1 cellular context compared by ENCODE assay signal in the genomic region with DNA sequence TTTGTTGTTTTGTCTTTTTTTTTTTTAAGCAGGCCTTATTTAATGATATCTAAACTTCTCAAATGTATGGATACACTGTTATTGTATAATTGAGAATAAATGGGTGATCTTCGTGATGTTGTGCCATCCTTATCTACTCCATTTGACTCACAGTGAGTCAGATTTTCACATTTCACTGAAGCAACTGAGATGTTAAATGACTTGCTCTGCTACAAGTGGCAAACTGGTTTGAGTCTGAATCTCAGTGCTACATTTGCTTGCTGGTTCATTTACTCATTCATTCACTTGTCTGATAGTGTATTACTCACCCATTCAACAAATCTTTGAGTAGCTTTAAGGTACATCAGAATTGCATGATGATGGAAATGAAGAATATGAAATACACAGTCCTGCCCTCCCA.
TF ChIP-seq lines count a peak whose summit lies in the region.

No MANE protein-coding gene starts in this region.

TF ChIP-seq in IMR-90, 13 proteins besides CTCF, POLR2A, EP300 and RAD21:
- TF ChIP-seq CEBPB (IDR thresholded peaks at IDR 0.05; ENCODE audit: low read depth, low read length) (peak; percentile 82), NFE2L2 (IDR thresholded peaks at IDR 0.05; ENCODE audit: low read depth, low read length) (no peak), MAZ (IDR thresholded peaks at IDR 0.05; ENCODE audit: borderline replicate concordance, low read depth, low read length) (no peak), MXI1 (IDR thresholded peaks at IDR 0.05; ENCODE audit: borderline replicate concordance, low read depth, low read length) (no peak), CHD1 (IDR thresholded peaks at IDR 0.05; ENCODE audit: low read depth, low read length) (no peak), BHLHE40 (IDR thresholded peaks at IDR 0.05; ENCODE audit: low read depth, low read length) (no peak), SMC3 (IDR thresholded peaks at IDR 0.05; ENCODE audit: low read depth, low read length) (no peak), RCOR1 (IDR thresholded peaks at IDR 0.05; ENCODE audit: insufficient replicate concordance, low read length) (no peak), RFX5 (IDR thresholded peaks at IDR 0.05; ENCODE audit: low read depth, low read length) (no peak), FOS (IDR thresholded peaks at IDR 0.05; ENCODE audit: low read depth, low read length) (peak; percentile 72), MAFK (IDR thresholded peaks at IDR 0.05; ENCODE audit: low read depth, low read length) (no peak)
- TF ChIP-seq, protein P1, sequence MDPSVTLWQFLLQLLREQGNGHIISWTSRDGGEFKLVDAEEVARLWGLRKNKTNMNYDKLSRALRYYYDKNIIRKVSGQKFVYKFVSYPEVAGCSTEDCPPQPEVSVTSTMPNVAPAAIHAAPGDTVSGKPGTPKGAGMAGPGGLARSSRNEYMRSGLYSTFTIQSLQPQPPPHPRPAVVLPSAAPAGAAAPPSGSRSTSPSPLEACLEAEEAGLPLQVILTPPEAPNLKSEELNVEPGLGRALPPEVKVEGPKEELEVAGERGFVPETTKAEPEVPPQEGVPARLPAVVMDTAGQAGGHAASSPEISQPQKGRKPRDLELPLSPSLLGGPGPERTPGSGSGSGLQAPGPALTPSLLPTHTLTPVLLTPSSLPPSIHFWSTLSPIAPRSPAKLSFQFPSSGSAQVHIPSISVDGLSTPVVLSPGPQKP (IDR thresholded peaks at IDR 0.05; ENCODE audit: borderline replicate concordance, low read depth, low read length): no peak
- TF ChIP-seq, protein P2, sequence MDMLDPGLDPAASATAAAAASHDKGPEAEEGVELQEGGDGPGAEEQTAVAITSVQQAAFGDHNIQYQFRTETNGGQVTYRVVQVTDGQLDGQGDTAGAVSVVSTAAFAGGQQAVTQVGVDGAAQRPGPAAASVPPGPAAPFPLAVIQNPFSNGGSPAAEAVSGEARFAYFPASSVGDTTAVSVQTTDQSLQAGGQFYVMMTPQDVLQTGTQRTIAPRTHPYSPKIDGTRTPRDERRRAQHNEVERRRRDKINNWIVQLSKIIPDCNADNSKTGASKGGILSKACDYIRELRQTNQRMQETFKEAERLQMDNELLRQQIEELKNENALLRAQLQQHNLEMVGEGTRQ (IDR thresholded peaks at IDR 0.05; ENCODE audit: low read depth, low read length): no peak
